8 cellular contexts compared by ENCODE assay signal in genomic region chr7:74272305-74273038, GRCh38. TPM values are rescaled to one million over a fixed set of nuclear protein-coding genes. Genes with fewer than 3 reads are reported as not detected.
A peak's percentile ranks its signal among the peaks of the same experiment; 100 is the strongest.
DNase-seq lines count a peak whose midpoint lies in the region; ATAC-seq and TF ChIP-seq lines count a peak whose summit lies in the region.

No MANE protein-coding gene starts in this region.

- ATAC-seq in HG03066 (IDR thresholded peaks at IDR 0.05; ENCODE audit: low read depth, unreplicated experiment) (peak; percentile 79), RWPE2 (ENCODE audit: low read depth) (peak; percentile 59)

- H3K9me3 ChIP-seq in RWPE2 (ENCODE audit: severe bottlenecking): no peaks in the 10 kb centered on the region
- H3K9me3 ChIP-seq in mucosa of rectum (ENCODE audit: control insufficient read depth in 2 of 2, low read length in 2 of 2): no peaks in the 10 kb centered on the region
- H3K9me3 ChIP-seq in vagina: no peaks in the 10 kb centered on the region

- no peaks in the 10 kb centered on the region for H3K27me3 ChIP-seq in RWPE2 (ENCODE audit: insufficient read depth, poor library complexity, severe bottlenecking)
- H3K27me3 ChIP-seq in mucosa of rectum (ENCODE audit: control insufficient read depth in 2 of 2, insufficient read depth in 2 of 2, low read length in 2 of 2): no peaks in the 10 kb centered on the region
- no peaks in the 10 kb centered on the region for H3K27me3 ChIP-seq in vagina

- TF ChIP-seq CTCF in RWPE2 (IDR thresholded peaks at IDR 0.05; ENCODE audit: poor library complexity, severe bottlenecking): no peak
- no peak for TF ChIP-seq CTCF in endothelial cell (IDR thresholded peaks at IDR 0.05; ENCODE audit: unreplicated experiment)
- TF ChIP-seq CTCF in vagina (IDR thresholded peaks at IDR 0.05): no peak

- H3K36me3 ChIP-seq in RWPE2 (ENCODE audit: low read depth): no peaks in the 10 kb centered on the region
- H3K36me3 ChIP-seq in mucosa of rectum (ENCODE audit: control insufficient read depth in 2 of 2, insufficient read depth in 2 of 2, low read length in 2 of 2): no peaks in the 10 kb centered on the region
- H3K36me3 ChIP-seq in vagina: no peaks in the 10 kb centered on the region

- H3K27ac Mint-ChIP-seq in endothelial cell (ENCODE audit: unreplicated experiment): peak overlapping the region; percentile 100

- H3K9ac ChIP-seq in mucosa of rectum (ENCODE audit: low read depth in 1 of 2, low read length in 2 of 2): peak overlapping the region; percentile 26 to 56

- H3K4me3 ChIP-seq in RWPE2 (ENCODE audit: severe bottlenecking) (no peak overlapping the region), mucosa of rectum (ENCODE audit: low read length in 2 of 2) (no peak overlapping the region), vagina (peak overlapping the region in 1 of 2 donors; percentile 2)

- in situ Hi-C loops in GM18951 (cut with MboI; ENCODE audit: low sequenced_read_pairs, unreplicated experiment): no loop called here

- no peaks in the 10 kb centered on the region for H3K9me3 Mint-ChIP-seq in endothelial cell (ENCODE audit: unreplicated experiment)

- H3K27ac ChIP-seq in RWPE2 (ENCODE audit: poor library complexity, severe bottlenecking): peak overlapping the region; percentile 53
- H3K27ac ChIP-seq in mucosa of rectum (ENCODE audit: low read depth in 2 of 2, low read length in 2 of 2): peak overlapping the region; percentile 79 to 84
- peak overlapping the region; percentile 90 for H3K27ac ChIP-seq in vagina

- TF ChIP-seq POLR2A in GM18951 (IDR thresholded peaks at IDR 0.05; ENCODE audit: extremely low read depth, insufficient read depth, insufficient read length) (peak; percentile 56), vagina (IDR thresholded peaks at IDR 0.05) (no peak)

- H3K4me1 ChIP-seq in RWPE2 (ENCODE audit: insufficient read depth, poor library complexity, severe bottlenecking) (peaks cover 7% of the 10 kb centered on the region), mucosa of rectum (ENCODE audit: control insufficient read depth in 2 of 2, insufficient read depth in 2 of 2, low read length in 2 of 2) (peaks cover 10 to 18% of the 10 kb centered on the region in 2 donors), vagina (peaks cover 20% of the 10 kb centered on the region)

- peaks cover 10% of the 10 kb centered on the region for H3K27me3 Mint-ChIP-seq in endothelial cell (ENCODE audit: unreplicated experiment)

- DNase-seq in AG08395 (ENCODE audit: low spot score): peak; percentile 95
- no peak for DNase-seq in RWPE2 (ENCODE audit: low spot score)
- DNase-seq in endothelial cell (ENCODE audit: low spot score): peak; percentile 75
- no peak for DNase-seq in vagina (ENCODE audit: extremely low spot score in 2 of 2)
- no peak for DNase-seq in HPDE6-E6E7 (ENCODE audit: extremely low spot score)

- no peaks in the 10 kb centered on the region for H3K36me3 Mint-ChIP-seq in endothelial cell (ENCODE audit: low read depth, unreplicated experiment)

- H3K4me3 Mint-ChIP-seq in endothelial cell (ENCODE audit: unreplicated experiment): peak overlapping the region; percentile 66

- peaks cover 25% of the 10 kb centered on the region for H3K4me1 Mint-ChIP-seq in endothelial cell (ENCODE audit: unreplicated experiment)

- intact Hi-C loops in vagina (cut with DNase I): no loop called here

RNA-seq across cellular contexts. Expression of gene CLIP2, which starts 16.7 kb away (rescaled TPM):
- total RNA-seq in endothelial cell (ENCODE audit: unreplicated experiment) (110 TPM), vagina (24.3 TPM)

RNA-seq across cellular contexts. Expression of gene RFC2, which starts 18.3 kb away (rescaled TPM):
- total RNA-seq in endothelial cell (ENCODE audit: unreplicated experiment) (38.8 TPM), vagina (14.5 TPM)

Comparison
In these comparisons a context has a peak if more than half of its experiments do, and no peak if none do; other contexts are left out.
1. DNase-seq: peak in AG08395 (single experiment) and endothelial cell (single experiment); none in RWPE2 (single experiment), vagina (0 of 2) and HPDE6-E6E7 (single experiment).
2. Peak in every context shown above with its lines, with median percentiles within 50 percentile points of each other: H3K27ac ChIP-seq.